34 cellular contexts compared by ENCODE assay signal in the genomic region with DNA sequence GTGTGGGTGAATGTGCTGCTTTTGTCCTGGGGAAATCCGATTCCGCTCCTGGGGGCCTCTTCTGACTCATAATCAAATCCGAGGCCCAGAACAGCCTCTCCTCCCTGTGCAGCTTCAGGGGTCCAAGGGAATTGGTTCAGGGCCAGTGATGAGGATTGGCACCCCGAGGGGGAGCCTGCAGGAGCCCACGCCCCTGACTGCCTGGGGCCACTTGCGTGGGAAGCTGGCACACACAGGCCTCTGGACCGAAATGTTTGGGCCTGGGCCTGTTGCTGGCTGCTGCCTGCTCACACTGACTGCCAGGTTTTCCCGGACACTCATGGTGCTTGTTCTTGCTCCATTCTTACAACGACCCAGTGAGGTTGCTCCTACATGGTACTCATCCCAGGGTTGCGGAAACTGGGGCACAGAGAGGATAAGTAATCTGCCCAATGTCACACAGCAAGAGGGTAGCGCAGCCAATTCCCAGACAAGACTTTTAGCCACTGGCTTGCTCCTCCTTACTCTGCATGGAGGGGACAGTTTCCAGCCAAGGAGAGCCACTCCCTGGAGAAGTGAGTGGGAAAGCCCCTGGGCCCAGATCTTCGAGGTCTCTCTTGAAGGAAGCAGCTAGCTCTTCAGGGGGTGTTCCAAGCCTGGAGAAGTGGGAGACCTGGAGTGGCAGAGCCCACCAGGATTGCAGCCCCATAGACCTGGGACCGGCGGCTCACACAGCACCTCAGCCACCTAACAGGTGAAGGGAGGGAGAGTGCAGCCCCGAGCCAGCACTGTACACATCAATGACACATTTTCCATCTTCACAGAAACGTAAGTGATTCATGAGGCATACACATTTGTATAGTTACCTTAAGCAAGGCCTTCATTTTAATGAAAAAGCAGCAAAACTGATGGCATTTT. TPM values are rescaled to one million over a fixed set of nuclear protein-coding genes. Genes with fewer than 3 reads are reported as not detected.
"Had no signal": no experiment of that assay in that cellular context is flagged by ENCODE, and none has a peak within 500 bp of the region (broad histone marks: within the 10 kb centered on the region; RNA-seq: fewer than 3 reads in every experiment).

No MANE protein-coding gene starts in this region.

- H3K27me3 ChIP-seq: esophagus squamous epithelium, gastrocnemius medialis, hepatocyte, uterus had no signal

- DNase-seq: activated CD4-positive, alpha-beta T cell treated with anti-CD3 and anti-CD28 coated beads for 48 hours; activated CD4-positive, alpha-beta T cell treated with anti-CD3 and anti-CD28 coated beads, Interleukin-2, amount 50 U/mL, for 48 hours; activated CD8-positive, alpha-beta memory T cell treated with anti-CD3 and anti-CD28 coated beads for 24 hours; activated effector memory CD4-positive, alpha-beta T cell treated with anti-CD3 and anti-CD28 coated beads, Interleukin-2, amount 50 U/mL, for 16 hours; activated naive CD4-positive, alpha-beta T cell treated with anti-CD3 and anti-CD28 coated beads, Interleukin-2, amount 10 ng/mL, durations not matched to agents 7 days and 5 days; activated T-cell treated with anti-CD3 and anti-CD28 coated beads, Interleukin-2, amount 50 U/mL, for 1 hour; dermis blood vessel endothelial cell; effector CD4-positive, alpha-beta T cell; esophagus squamous epithelium; gastrocnemius medialis; left colon; naive thymus-derived CD8-positive, alpha-beta T cell; sigmoid colon; small intestine; stimulated activated CD4-positive, alpha-beta T cell treated with anti-CD3 and anti-CD28 coated beads, Interleukin-4, amount 100 ng/mL, for 24 hours; trophoblast cell; uterus; WERI-Rb-1 had no signal

- H3K27ac ChIP-seq: epithelial cell of prostate, esophagus squamous epithelium, gastrocnemius medialis, hepatocyte, sigmoid colon, thoracic aorta, uterus, WERI-Rb-1 had no signal

- H3K4me1 ChIP-seq: esophagus squamous epithelium, sigmoid colon, uterus had no signal

- H3K27ac Mint-ChIP-seq: activated naive CD4-positive, alpha-beta T cell treated with anti-CD3 and anti-CD28 coated beads, Interleukin-2, amount 10 ng/mL, durations not matched to agents 7 days and 5 days; activated T-helper 1 cell treated with anti-CD3 and anti-CD28 coated beads, Interleukin-12 subunit alpha, Interleukin-12 subunit beta, Interleukin-2, Interleukin-4 antibody, amounts not matched to agents 30 ng/mL and 10 ng/mL and 1 ng/mL, durations not matched to agents 14 hours and 24 hours and 36 hours; memory B cell; stimulated activated effector memory CD8-positive, alpha-beta T cell treated with anti-CD3 and anti-CD28 coated beads, Interleukin-12 subunit alpha, Interleukin-12 subunit beta, amount 100 ng/mL, for 72 hours; stimulated activated naive CD8-positive, alpha-beta T cell treated with anti-CD3 and anti-CD28 coated beads, Interleukin-15, Interleukin-2, amounts not matched to agents 100 ng/mL and 50 ng/mL, for 24 hours had no signal

- H3K36me3 ChIP-seq: esophagus squamous epithelium, gastrocnemius medialis, sigmoid colon, thoracic aorta, uterus, WERI-Rb-1 had no signal

- FAIRE-seq: bronchial epithelial cell, colon, endometrium, keratinocyte, small intestine, TTC549 had no signal

- H3K4me2 ChIP-seq: hepatocyte had no signal

- H2AFZ ChIP-seq: hepatocyte had no signal

- H3K27me3 Mint-ChIP-seq: naive thymus-derived CD8-positive, alpha-beta T cell; stimulated activated naive CD8-positive, alpha-beta T cell treated with anti-CD3 and anti-CD28 coated beads, Interleukin-15, Interleukin-2, amounts not matched to agents 100 ng/mL and 50 ng/mL, for 24 hours had no signal

- H3K79me2 ChIP-seq: hepatocyte had no signal

- H3K4me3 ChIP-seq: esophagus squamous epithelium, gastrocnemius medialis, hepatocyte, sigmoid colon, thoracic aorta, uterus had no signal

- H3K9me3 ChIP-seq: esophagus squamous epithelium, gastrocnemius medialis, sigmoid colon, thoracic aorta, uterus had no signal

- H3K9me3 Mint-ChIP-seq: activated naive CD4-positive, alpha-beta T cell treated with anti-CD3 and anti-CD28 coated beads, Interleukin-2, amount 10 ng/mL, durations not matched to agents 7 days and 5 days; activated T-helper 1 cell treated with anti-CD3 and anti-CD28 coated beads, Interleukin-12 subunit alpha, Interleukin-12 subunit beta, Interleukin-2, Interleukin-4 antibody, amounts not matched to agents 30 ng/mL and 10 ng/mL and 1 ng/mL, durations not matched to agents 14 hours and 24 hours and 36 hours; memory B cell; naive thymus-derived CD8-positive, alpha-beta T cell; neural crest cell; stimulated activated effector memory CD8-positive, alpha-beta T cell treated with anti-CD3 and anti-CD28 coated beads, Interleukin-12 subunit alpha, Interleukin-12 subunit beta, amount 100 ng/mL, for 72 hours; stimulated activated naive CD8-positive, alpha-beta T cell treated with anti-CD3 and anti-CD28 coated beads, Interleukin-15, Interleukin-2, amounts not matched to agents 100 ng/mL and 50 ng/mL, for 24 hours had no signal

- H3K4me3 Mint-ChIP-seq: activated naive CD4-positive, alpha-beta T cell treated with anti-CD3 and anti-CD28 coated beads, Interleukin-2, amount 10 ng/mL, durations not matched to agents 7 days and 5 days; activated T-helper 1 cell treated with anti-CD3 and anti-CD28 coated beads, Interleukin-12 subunit alpha, Interleukin-12 subunit beta, Interleukin-2, Interleukin-4 antibody, amounts not matched to agents 30 ng/mL and 10 ng/mL and 1 ng/mL, durations not matched to agents 14 hours and 24 hours and 36 hours; memory B cell; naive thymus-derived CD8-positive, alpha-beta T cell; neural crest cell; stimulated activated effector memory CD8-positive, alpha-beta T cell treated with anti-CD3 and anti-CD28 coated beads, Interleukin-12 subunit alpha, Interleukin-12 subunit beta, amount 100 ng/mL, for 72 hours; stimulated activated naive CD8-positive, alpha-beta T cell treated with anti-CD3 and anti-CD28 coated beads, Interleukin-15, Interleukin-2, amounts not matched to agents 100 ng/mL and 50 ng/mL, for 24 hours had no signal

- H3K36me3 Mint-ChIP-seq: activated naive CD4-positive, alpha-beta T cell treated with anti-CD3 and anti-CD28 coated beads, Interleukin-2, amount 10 ng/mL, durations not matched to agents 7 days and 5 days; memory B cell; naive thymus-derived CD8-positive, alpha-beta T cell had no signal

- ATAC-seq: activated CD4-positive, CD25-positive, alpha-beta regulatory T cell treated with anti-CD3 and anti-CD28 coated beads, Interleukin-2, amount 50 U/mL, for 24 hours; gastrocnemius medialis; left colon; naive thymus-derived CD8-positive, alpha-beta T cell; stimulated activated effector memory CD8-positive, alpha-beta T cell treated with anti-CD3 and anti-CD28 coated beads, Interleukin-12 subunit alpha, Interleukin-12 subunit beta, amount 100 ng/mL, for 72 hours had no signal

RNA-seq across cellular contexts. Expression of gene CFAP99, which starts 20.3 kb away (rescaled TPM):
- total RNA-seq: activated T-helper 1 cell treated with anti-CD3 and anti-CD28 coated beads, Interleukin-12 subunit alpha, Interleukin-12 subunit beta, Interleukin-2, Interleukin-4 antibody, amounts not matched to agents 30 ng/mL and 10 ng/mL and 1 ng/mL, durations not matched to agents 14 hours and 24 hours and 36 hours; bronchial epithelial cell; gastrocnemius medialis; hepatocyte; naive thymus-derived CD8-positive, alpha-beta T cell; neural crest cell; sigmoid colon; subcutaneous adipose tissue; T-helper 1 cell treated with Interleukin-12 subunit alpha and Interleukin-12 subunit beta and Interleukin-4 antibody, amounts not matched to agents 30 ng/mL and 1 ng/mL, for 36 hours; thoracic aorta had no signal
- polyA plus RNA-seq: hepatocyte, keratinocyte had no signal
